Comparison of ENCODE assay signal across 1 cellular context in genomic region chr4:10311939-10312338, GRCh38.
TF ChIP-seq lines count a peak whose summit lies in the region.

No MANE protein-coding gene starts in this region.

TF ChIP-seq in SK-N-SH, 30 proteins besides CTCF, POLR2A, EP300 and RAD21 (continued from another document):
- TF ChIP-seq IRF3 (IDR thresholded peaks at IDR 0.05; ENCODE audit: low read depth, low read length), result no peak
- TF ChIP-seq CHD2 (IDR thresholded peaks at IDR 0.05; ENCODE audit: low read length, partially characterized antibody), result no peak
- no peak for TF ChIP-seq NRF1 (IDR thresholded peaks at IDR 0.05; ENCODE audit: low read depth, low read length)
- TF ChIP-seq GABPA (IDR thresholded peaks at IDR 0.05; ENCODE audit: low read depth), result no peak
- TF ChIP-seq MAX (IDR thresholded peaks at IDR 0.05; ENCODE audit: low read depth), result no peak
- TF ChIP-seq NFIC (IDR thresholded peaks at IDR 0.05; ENCODE audit: borderline replicate concordance), result no peak
- TF ChIP-seq RXRA (IDR thresholded peaks at IDR 0.05; ENCODE audit: borderline replicate concordance, low read depth), result no peak
